In genomic region chr7:131554880-131555516, GRCh38 we compare ENCODE assay signal across 8 cellular contexts. TPM values are rescaled to one million over a fixed set of nuclear protein-coding genes. Genes with fewer than 3 reads are reported as not detected.
DNase-seq lines count a peak whose midpoint lies in the region; ATAC-seq and TF ChIP-seq lines count a peak whose summit lies in the region.

No MANE protein-coding gene starts in this region.

- ATAC-seq in foreskin keratinocyte = no peak
- no peak for ATAC-seq in HG03354 (IDR thresholded peaks at IDR 0.05; ENCODE audit: poor library complexity, severe bottlenecking, unreplicated experiment)

- DNase-seq in NCI-H1436 (lab: John Stamatoyannopoulos, UW) (peak; percentile 14), NCI-H1436 treated with DMSO at 0.1 percent for 48 hours (lab: John Stamatoyannopoulos, UW) (no peak), Peyer's patch (no peak), spleen (no peak), foreskin keratinocyte (no peak), iPS-NIHi7 (ENCODE audit: extremely low spot score) (no peak)

- H3K27me3 ChIP-seq in Peyer's patch (no peaks in the 10 kb centered on the region), spleen (replicated peaks in 1 of 7) (peaks cover 0 to 58% (median 18%) of the 10 kb centered on the region in 7 donors), foreskin keratinocyte (peaks cover 77% of the 10 kb centered on the region)

- WGBS in spleen, 5 donors = 56 to 67% (median 65%) methylated on average over 12 of the region's 12 CpGs

- intact Hi-C loops in spleen (cut with DNase I; ENCODE audit: low total_unique reads) = no loop called here

- H3K4me3 ChIP-seq in Peyer's patch (peak overlapping the region; percentile 42 to 73 (median 64)), iPS-11a (ENCODE audit: low read depth, low read length) (peak overlapping the region; percentile 87), spleen (peak overlapping the region in 5 of 8 donors; percentile 59 to 85 (median 69))

- TF ChIP-seq POLR2A in Peyer's patch (IDR thresholded peaks at IDR 0.05) (no peak), spleen (IDR thresholded peaks at IDR 0.05) (no peak)

- H3K4me1 ChIP-seq in Peyer's patch (peaks cover 0 to 26% (median 7%) of the 10 kb centered on the region in 4 donors), spleen (peaks cover 17 to 56% (median 38%) of the 10 kb centered on the region in 6 donors), foreskin keratinocyte (peaks cover 5% of the 10 kb centered on the region)

- H3K27ac ChIP-seq in Peyer's patch (peak overlapping the region in 2 of 4 donors; percentile 3 to 53), spleen (no peak overlapping the region), foreskin keratinocyte (no peak overlapping the region)

- TF ChIP-seq CTCF in Peyer's patch (IDR thresholded peaks at IDR 0.05) (no peak), spleen (IDR thresholded peaks at IDR 0.05 in 8 of 11, conservative IDR thresholded peaks at IDR 0.05 in 3 of 11) (no peak), foreskin keratinocyte (conservative IDR thresholded peaks at IDR 0.05) (no peak)

- H3K9me3 ChIP-seq in Peyer's patch (no peaks in the 10 kb centered on the region), spleen (no peaks in the 10 kb centered on the region)

- H3K36me3 ChIP-seq in Peyer's patch (no peaks in the 10 kb centered on the region), spleen (no peaks in the 10 kb centered on the region)

RNA-seq across cellular contexts. Expression of gene PODXL, which starts 1.4 kb away (rescaled TPM):
- total RNA-seq in Peyer's patch (10 to 100 TPM in 3 of 4 donors, 1 to 10 TPM in 1; 7.5 to 40.4 (median 15.2) TPM), spleen (10 to 100 TPM; 12.8 to 27.5 (median 18.7) TPM), foreskin keratinocyte (0.53 and 2.3 TPM in 2 replicates)
- polyA plus RNA-seq in spleen (1 to 10 TPM; 1.9 to 5.0 (median 2.9) TPM), foreskin keratinocyte (0.17 and 0.72 TPM in 2 replicates)
